17 cellular contexts compared by ENCODE assay signal in genomic region chr16:30758988-30759461, GRCh38. TPM values are rescaled to one million over a fixed set of nuclear protein-coding genes. Genes with fewer than 3 reads are reported as not detected.
A peak's percentile ranks its signal among the peaks of the same experiment; 100 is the strongest.
DNase-seq lines count a peak whose midpoint lies in the region; ATAC-seq and TF ChIP-seq lines count a peak whose summit lies in the region.
"Had no signal": no experiment of that assay in that cellular context is flagged by ENCODE, and none has a peak within 500 bp of the region (broad histone marks: within the 10 kb centered on the region; RNA-seq: fewer than 3 reads in every experiment).

No MANE protein-coding gene starts in this region.

- H3K36me3 Mint-ChIP-seq in T-helper 2 cell treated with Interferon-gamma antibody and Interleukin-4, amounts not matched to agents 5 μg/mL and 100 μg/mL, for 36 hours (ENCODE audit: low read depth), result peaks cover 10% of the 10 kb centered on the region
- peaks cover 64% of the 10 kb centered on the region for H3K36me3 Mint-ChIP-seq in stimulated activated effector memory CD8-positive, alpha-beta T cell treated with anti-CD3 and anti-CD28 coated beads, Interleukin-12 subunit alpha, Interleukin-12 subunit beta, amount 100 ng/mL, for 72 hours

- H3K27me3 Mint-ChIP-seq in T-helper 2 cell treated with Interferon-gamma antibody and Interleukin-4, amounts not matched to agents 5 μg/mL and 100 μg/mL, for 36 hours (ENCODE audit: low read depth), result no peaks in the 10 kb centered on the region
- H3K27me3 Mint-ChIP-seq: activated CD8-positive, alpha-beta memory T cell treated with anti-CD3 and anti-CD28 coated beads, Interleukin-2, amount 10 ng/mL, durations not matched to agents 7 days and 5 days; T-helper 17 cell had no signal

- 39 to 59% (median 50%) methylated on average over 9 of the region's 9 CpGs for WGBS in spleen, 5 donors

- H3K27me3 ChIP-seq in spleen (replicated peaks in 1 of 7), result no peaks in the 10 kb centered on the region
- H3K27me3 ChIP-seq: adrenal gland, tibial nerve had no signal

- intact Hi-C loops in spleen (cut with DNase I; ENCODE audit: low total_unique reads), result no loop called here

- peak overlapping the region in 1 of 8 donors; percentile 47 for H3K4me3 ChIP-seq in spleen
- H3K4me3 ChIP-seq: adrenal gland, smooth muscle cell, tibial nerve had no signal

- no peak for TF ChIP-seq CTCF in spleen (IDR thresholded peaks at IDR 0.05 in 8 of 11, conservative IDR thresholded peaks at IDR 0.05 in 3 of 11)

- H3K36me3 ChIP-seq in spleen, result peaks cover 0 to 61% (median 36%) of the 10 kb centered on the region in 6 donors

- peak overlapping the region; percentile 43 for H3K27ac Mint-ChIP-seq in T-helper 2 cell treated with Interferon-gamma antibody and Interleukin-4, amounts not matched to agents 5 μg/mL and 100 μg/mL, for 36 hours
- H3K27ac Mint-ChIP-seq in stimulated activated effector memory CD8-positive, alpha-beta T cell treated with anti-CD3 and anti-CD28 coated beads, Interleukin-12 subunit alpha, Interleukin-12 subunit beta, amount 100 ng/mL, for 72 hours, result no peak overlapping the region
- H3K27ac Mint-ChIP-seq: activated CD8-positive, alpha-beta memory T cell treated with anti-CD3 and anti-CD28 coated beads, Interleukin-2, amount 10 ng/mL, durations not matched to agents 7 days and 5 days; T-helper 17 cell had no signal

- no peaks in the 10 kb centered on the region for H3K9me3 ChIP-seq in spleen
- H3K9me3 ChIP-seq: adrenal gland, tibial nerve had no signal

- no peak for ATAC-seq in stimulated activated effector memory CD8-positive, alpha-beta T cell treated with anti-CD3 and anti-CD28 coated beads, Interleukin-12 subunit alpha, Interleukin-12 subunit beta, amount 100 ng/mL, for 72 hours
- ATAC-seq: activated CD8-positive, alpha-beta memory T cell treated with anti-CD3 and anti-CD28 coated beads, Interleukin-2, amount 10 ng/mL, durations not matched to agents 7 days and 5 days; T-helper 17 cell had no signal

- peak overlapping the region in 7 of 8 donors; percentile 55 to 88 (median 79) for H3K27ac ChIP-seq in spleen

- peaks cover 24 to 56% (median 44%) of the 10 kb centered on the region in 6 donors for H3K4me1 ChIP-seq in spleen

- H3K9me3 Mint-ChIP-seq in T-helper 2 cell treated with Interferon-gamma antibody and Interleukin-4, amounts not matched to agents 5 μg/mL and 100 μg/mL, for 36 hours, result no peaks in the 10 kb centered on the region
- no peaks in the 10 kb centered on the region for H3K9me3 Mint-ChIP-seq in stimulated activated effector memory CD8-positive, alpha-beta T cell treated with anti-CD3 and anti-CD28 coated beads, Interleukin-12 subunit alpha, Interleukin-12 subunit beta, amount 100 ng/mL, for 72 hours

- DNase-seq in T-helper 2 cell treated with Interferon-gamma antibody and Interleukin-4, amounts not matched to agents 5 μg/mL and 100 μg/mL, for 36 hours (ENCODE audit: low spot score), result no peak
- no peak for DNase-seq in T-helper 2 cell
- DNase-seq in SIG-M5 (lab: John Stamatoyannopoulos, UW), result peak; percentile 40
- DNase-seq in islet precursor cell, result peak; percentile 42
- DNase-seq in spleen, result peak; percentile 81
- no peak for DNase-seq in NCI-H226
- DNase-seq in stimulated activated effector memory CD8-positive, alpha-beta T cell treated with anti-CD3 and anti-CD28 coated beads, Interleukin-12 subunit alpha, Interleukin-12 subunit beta, amount 100 ng/mL, for 72 hours (ENCODE audit: low spot score in 2 of 2), result no peak
- no peak for DNase-seq in NCI-H2196 treated with DMSO at 0.1 percent for 48 hours (lab: John Stamatoyannopoulos, UW; ENCODE audit: unreplicated experiment)
- DNase-seq: activated CD8-positive, alpha-beta memory T cell treated with anti-CD3 and anti-CD28 coated beads, Interleukin-2, amount 10 ng/mL, durations not matched to agents 7 days and 5 days; DMS53; H7; NCI-H1930; NK-92 treated with Interleukin-12 subunit alpha and Interleukin-12 subunit beta, amount 100 ng/mL, for 24 hours; T-helper 17 cell had no signal

- H3K4me1 Mint-ChIP-seq in T-helper 2 cell treated with Interferon-gamma antibody and Interleukin-4, amounts not matched to agents 5 μg/mL and 100 μg/mL, for 36 hours (ENCODE audit: low read depth), result peaks cover 13% of the 10 kb centered on the region
- H3K4me1 Mint-ChIP-seq in stimulated activated effector memory CD8-positive, alpha-beta T cell treated with anti-CD3 and anti-CD28 coated beads, Interleukin-12 subunit alpha, Interleukin-12 subunit beta, amount 100 ng/mL, for 72 hours, result peaks cover 27% of the 10 kb centered on the region

- H3K4me3 Mint-ChIP-seq in T-helper 2 cell treated with Interferon-gamma antibody and Interleukin-4, amounts not matched to agents 5 μg/mL and 100 μg/mL, for 36 hours, result no peak overlapping the region
- H3K4me3 Mint-ChIP-seq in stimulated activated effector memory CD8-positive, alpha-beta T cell treated with anti-CD3 and anti-CD28 coated beads, Interleukin-12 subunit alpha, Interleukin-12 subunit beta, amount 100 ng/mL, for 72 hours, result no peak overlapping the region
- H3K4me3 Mint-ChIP-seq: activated CD8-positive, alpha-beta memory T cell treated with anti-CD3 and anti-CD28 coated beads, Interleukin-2, amount 10 ng/mL, durations not matched to agents 7 days and 5 days; T-helper 17 cell had no signal

- no peak for TF ChIP-seq POLR2A in spleen (IDR thresholded peaks at IDR 0.05)

RNA-seq across cellular contexts. Expression of gene CFAP119, which starts 2.8 kb away (rescaled TPM):
- 1 to 10 TPM; 3.1 to 7.2 (median 4.1) TPM for total RNA-seq in spleen
- polyA plus RNA-seq in spleen, result 10 to 100 TPM in 1 of 3 donors, 1 to 10 TPM in 2; 8.2 to 15.5 (median 8.3) TPM

RNA-seq across cellular contexts. Expression of gene RNF40, which starts 3.1 kb away (rescaled TPM):
- 100 to 1,000 TPM in 2 of 7 donors, 10 to 100 TPM in 5; 65.9 to 111 (median 88.8) TPM for total RNA-seq in spleen
- 10 to 100 TPM; 38.1 to 63.9 (median 50.0) TPM for polyA plus RNA-seq in spleen

RNA-seq across cellular contexts. Expression of gene PHKG2, which starts 10.8 kb away (rescaled TPM):
- total RNA-seq in spleen, result 10 to 100 TPM; 28.5 to 36.7 (median 34.0) TPM
- polyA plus RNA-seq in spleen, result 10 to 100 TPM; 30.3 to 51.6 (median 42.8) TPM

RNA-seq across cellular contexts. Expression of gene ZNF629, which starts 28.0 kb away (rescaled TPM):
- total RNA-seq in spleen, result 10 to 100 TPM in 5 of 7 donors, 1 to 10 TPM in 2; 7.6 to 13.9 (median 12.5) TPM
- polyA plus RNA-seq in spleen, result 1 to 10 TPM; 1.3 to 3.1 (median 1.7) TPM

Comparison
In these comparisons a context has a peak if more than half of its experiments do, and no peak if none do; other contexts are left out.
1. DNase-seq: peak in SIG-M5 (single experiment), islet precursor cell (single experiment) and spleen (single experiment); none in T-helper 2 cell treated with Interferon-gamma antibody and Interleukin-4, amounts not matched to agents 5 μg/mL and 100 μg/mL, for 36 hours (single experiment), T-helper 2 cell (0 of 5), NCI-H226 (single experiment), stimulated activated effector memory CD8-positive, alpha-beta T cell treated with anti-CD3 and anti-CD28 coated beads, Interleukin-12 subunit alpha, Interleukin-12 subunit beta, amount 100 ng/mL, for 72 hours (0 of 2) and NCI-H2196 treated with DMSO at 0.1 percent for 48 hours (single experiment).